ENCODE assay signal across 10 cellular contexts in the genomic region with DNA sequence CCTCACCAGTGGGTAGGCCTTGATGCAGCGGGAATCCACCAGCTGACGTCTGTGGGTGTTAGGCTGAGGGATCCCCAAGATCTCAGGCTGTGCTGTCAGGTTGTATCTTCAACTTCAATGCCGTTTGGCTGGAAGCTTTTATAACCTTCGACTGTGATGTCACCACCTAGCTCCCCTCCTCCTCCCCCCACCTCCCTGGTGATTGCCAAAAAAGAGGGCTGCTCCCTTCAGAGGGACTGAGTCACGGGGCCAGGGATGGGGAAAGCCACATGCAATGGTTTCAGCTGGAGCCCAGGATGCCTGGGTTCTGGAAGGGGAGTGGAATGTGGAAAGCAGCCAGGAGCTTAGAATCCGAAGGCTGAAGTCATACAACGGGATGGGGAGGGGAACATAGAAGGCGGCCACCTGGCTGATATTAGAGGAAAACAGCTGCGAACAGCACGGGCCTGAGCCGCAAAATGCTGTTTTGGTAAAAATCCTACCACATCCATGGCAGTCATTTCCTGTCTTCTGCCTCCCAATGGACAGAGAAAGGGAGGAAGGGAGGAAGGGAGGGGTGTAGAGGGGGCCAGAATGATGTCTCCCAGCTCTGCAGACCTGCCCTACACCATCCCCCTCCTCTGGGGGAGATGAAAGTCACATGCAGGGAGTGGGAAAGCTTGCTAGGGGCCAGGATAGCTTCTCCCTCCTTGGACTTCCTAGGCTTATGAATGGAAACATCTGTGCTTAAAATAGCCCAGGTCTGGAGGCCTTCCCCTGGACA. TPM values are rescaled to one million over a fixed set of nuclear protein-coding genes. Genes with fewer than 3 reads are reported as not detected.
DNase-seq lines count a peak whose midpoint lies in the region; ATAC-seq, FAIRE-seq and TF ChIP-seq lines count a peak whose summit lies in the region.
"Had no signal": no experiment of that assay in that cellular context is flagged by ENCODE, and none has a peak within 500 bp of the region (broad histone marks: within the 10 kb centered on the region; RNA-seq: fewer than 3 reads in every experiment).

A gene (minus strand): TSS at position 110 of the 763 bp plus-strand sequence. CDS start 1,022 bp downstream, outside the sequence.

- H3K4me3 ChIP-seq in HEK293 (ENCODE audit: low read depth, low read length) (no peak within 1 kb of the TSS), brain microvascular endothelial cell (ENCODE audit: low read depth, low read length) (no peak within 1 kb of the TSS), kidney (ENCODE audit: low read length in 2 of 2) (peak within 1 kb of the TSS; percentile 32 to 34)

- H3K4me1 ChIP-seq in HEK293 (ENCODE audit: control insufficient read depth, insufficient read depth, low read length) (no peaks in the 10 kb centered on the region), kidney (ENCODE audit: control insufficient read depth in 1 of 2, insufficient read depth in 1 of 2, low read depth in 1 of 2, low read length in 2 of 2) (peaks cover 8 to 9% of the 10 kb centered on the region in 2 donors)

- H3K27ac Mint-ChIP-seq in activated CD4-positive, alpha-beta T cell treated with anti-CD3 and anti-CD28 coated beads for 36 hours: no peak within 1 kb of the TSS
- no peak within 1 kb of the TSS for H3K27ac Mint-ChIP-seq in T-helper 2 cell treated with Interferon-gamma antibody and Interleukin-4, amounts not matched to agents 5 μg/mL and 100 μg/mL, for 36 hours
- H3K27ac Mint-ChIP-seq: activated CD4-positive, alpha-beta T cell treated with anti-CD3 and anti-CD28 coated beads, Interleukin-2, amount 10 ng/mL, durations not matched to agents 24 days and 14 days had no signal

- no peaks in the 10 kb centered on the region for H3K9me3 ChIP-seq in HEK293 (ENCODE audit: control insufficient read depth, insufficient read depth, low read depth, low read length)
- no peaks in the 10 kb centered on the region for H3K9me3 ChIP-seq in kidney (ENCODE audit: control insufficient read depth in 1 of 2, low read length in 2 of 2)

- intact Hi-C loops in kidney (cut with DNase I): loop anchor here (10.0 kb wide), 1 partner anchor 295 kb away; no protein-coding TSS in a partner anchor
- intact Hi-C loops in activated CD4-positive, alpha-beta T cell treated with anti-CD3 and anti-CD28 coated beads for 36 hours (cut with DNase I, micrococcal nuclease): loop anchor here (5.0 to 10.0 kb wide), 4 partner anchors 97 to 688 kb away; a partner anchor contains a TSS

- H3K9me3 Mint-ChIP-seq in activated CD4-positive, alpha-beta T cell treated with anti-CD3 and anti-CD28 coated beads for 36 hours (ENCODE audit: low read depth): no peaks in the 10 kb centered on the region
- no peaks in the 10 kb centered on the region for H3K9me3 Mint-ChIP-seq in T-helper 2 cell treated with Interferon-gamma antibody and Interleukin-4, amounts not matched to agents 5 μg/mL and 100 μg/mL, for 36 hours
- no peaks in the 10 kb centered on the region for H3K9me3 Mint-ChIP-seq in activated T-cell treated with anti-CD3 and anti-CD28 coated beads, Interleukin-2, amount 50 U/mL, for 4 hours
- H3K9me3 Mint-ChIP-seq: activated CD4-positive, alpha-beta T cell treated with anti-CD3 and anti-CD28 coated beads, Interleukin-2, amount 10 ng/mL, durations not matched to agents 24 days and 14 days had no signal

- no peak for ATAC-seq in activated CD4-positive, alpha-beta T cell treated with anti-CD3 and anti-CD28 coated beads for 36 hours
- ATAC-seq in activated T-cell treated with anti-CD3 and anti-CD28 coated beads, Interleukin-2, amount 50 U/mL, for 4 hours: no peak
- ATAC-seq in activated CD4-positive, CD25-positive, alpha-beta regulatory T cell treated with anti-CD3 and anti-CD28 coated beads, Interleukin-2, amount 50 U/mL, for 24 hours: no peak

- TF ChIP-seq CTCF in HEK293 (tag by site-specific recombination; IDR thresholded peaks at IDR 0.05) (no peak), brain microvascular endothelial cell (IDR thresholded peaks at IDR 0.05; ENCODE audit: low read depth, low read length, missing control alignments) (no peak), kidney (IDR thresholded peaks at IDR 0.05; ENCODE audit: borderline replicate concordance, extremely low read depth, insufficient read depth) (no peak)

- H3K9ac ChIP-seq in kidney (ENCODE audit: low read length in 2 of 2): peak within 1 kb of the TSS in 1 of 2 donors; percentile 46

- no peak for FAIRE-seq in kidney (lab: Jason Lieb, UNC)

- peaks cover 19% of the 10 kb centered on the region for H3K36me3 Mint-ChIP-seq in activated CD4-positive, alpha-beta T cell treated with anti-CD3 and anti-CD28 coated beads for 36 hours (ENCODE audit: low read depth)
- H3K36me3 Mint-ChIP-seq in T-helper 2 cell treated with Interferon-gamma antibody and Interleukin-4, amounts not matched to agents 5 μg/mL and 100 μg/mL, for 36 hours (ENCODE audit: low read depth): peaks cover 17% of the 10 kb centered on the region
- H3K36me3 Mint-ChIP-seq in activated T-cell treated with anti-CD3 and anti-CD28 coated beads, Interleukin-2, amount 50 U/mL, for 4 hours (ENCODE audit: insufficient read depth): peaks cover 16% of the 10 kb centered on the region

- H3K27me3 ChIP-seq in brain microvascular endothelial cell (replicated peaks): no peaks in the 10 kb centered on the region

- H3K27me3 Mint-ChIP-seq in activated CD4-positive, alpha-beta T cell treated with anti-CD3 and anti-CD28 coated beads for 36 hours: peaks cover 11% of the 10 kb centered on the region
- H3K27me3 Mint-ChIP-seq in T-helper 2 cell treated with Interferon-gamma antibody and Interleukin-4, amounts not matched to agents 5 μg/mL and 100 μg/mL, for 36 hours (ENCODE audit: low read depth): peaks cover 9% of the 10 kb centered on the region
- peaks cover 4% of the 10 kb centered on the region for H3K27me3 Mint-ChIP-seq in activated T-cell treated with anti-CD3 and anti-CD28 coated beads, Interleukin-2, amount 50 U/mL, for 4 hours (ENCODE audit: low read depth)

- H3K36me3 ChIP-seq in HEK293 (ENCODE audit: control insufficient read depth in 2 of 2, insufficient read depth in 1 of 2, low read length in 2 of 2) (peaks cover 11 to 48% of the 10 kb centered on the region in 2 experiments; a peak in 2 of 3 replicates), brain microvascular endothelial cell (replicated peaks) (peaks cover 31% of the 10 kb centered on the region), kidney (ENCODE audit: control insufficient read depth in 1 of 2, insufficient read depth in 2 of 2, low read length in 2 of 2) (peaks cover 12 to 32% of the 10 kb centered on the region in 2 donors)

- CTCF ChIA-PET in HEK293 (lab: Yijun Ruan, JAX): interaction anchor here (0.5 to 2.3 kb wide), 7 partner anchors 9 to 294 kb away, joined by 3 to 9 read pairs (median 4); no protein-coding TSS in a partner anchor
- CTCF ChIA-PET in activated CD4-positive, alpha-beta T cell treated with anti-CD3 and anti-CD28 coated beads for 36 hours (lab: Charles Lee): interaction anchor here (0.6 to 2.3 kb wide), 7 partner anchors 9 to 295 kb away, joined by 3 to 12 read pairs (median 3); no protein-coding TSS in a partner anchor

- peak; percentile 37 for DNase-seq in brain microvascular endothelial cell
- no peak for DNase-seq in kidney
- DNase-seq in stromal cell of bone marrow (ENCODE audit: low read depth): peak; percentile 94
- DNase-seq in activated CD4-positive, alpha-beta T cell treated with anti-CD3 and anti-CD28 coated beads for 36 hours: no peak
- DNase-seq in T-helper 2 cell treated with Interferon-gamma antibody and Interleukin-4, amounts not matched to agents 5 μg/mL and 100 μg/mL, for 36 hours (ENCODE audit: low spot score): no peak
- DNase-seq in activated T-cell treated with anti-CD3 and anti-CD28 coated beads, Interleukin-2, amount 50 U/mL, for 4 hours: no peak
- DNase-seq: activated CD4-positive, alpha-beta T cell treated with anti-CD3 and anti-CD28 coated beads, Interleukin-2, amount 10 ng/mL, durations not matched to agents 24 days and 14 days; stimulated activated CD4-positive, alpha-beta T cell treated with anti-CD3 and anti-CD28 coated beads, Interleukin-4, amount 100 ng/mL, for 1 hour had no signal

- no peak within 1 kb of the TSS for H3K4me3 Mint-ChIP-seq in activated CD4-positive, alpha-beta T cell treated with anti-CD3 and anti-CD28 coated beads for 36 hours
- H3K4me3 Mint-ChIP-seq in T-helper 2 cell treated with Interferon-gamma antibody and Interleukin-4, amounts not matched to agents 5 μg/mL and 100 μg/mL, for 36 hours: no peak within 1 kb of the TSS
- no peak within 1 kb of the TSS for H3K4me3 Mint-ChIP-seq in activated T-cell treated with anti-CD3 and anti-CD28 coated beads, Interleukin-2, amount 50 U/mL, for 4 hours
- H3K4me3 Mint-ChIP-seq: activated CD4-positive, alpha-beta T cell treated with anti-CD3 and anti-CD28 coated beads, Interleukin-2, amount 10 ng/mL, durations not matched to agents 24 days and 14 days had no signal

- in situ Hi-C loops in brain microvascular endothelial cell (cut with HindIII; ENCODE audit: low pct_ligation_motif_present, low sequenced_read_pairs): no loop called here

- H3K27ac ChIP-seq in HEK293 (ENCODE audit: extremely low read depth, low read depth, low read length) (no peak within 1 kb of the TSS), brain microvascular endothelial cell (no peak within 1 kb of the TSS), kidney (ENCODE audit: low read depth in 2 of 2, low read length in 2 of 2) (no peak within 1 kb of the TSS)

- POLR2A ChIA-PET in HEK293 (lab: Yijun Ruan, JAX): interaction anchor here (0.5 to 2.3 kb wide), 13 partner anchors 8 to 174 kb away, joined by 3 to 15 read pairs (median 4); a partner anchor contains a TSS
- POLR2A ChIA-PET in activated CD4-positive, alpha-beta T cell treated with anti-CD3 and anti-CD28 coated beads for 36 hours (lab: Charles Lee): interaction anchor here (0.5 to 1.1 kb wide), 3 partner anchors 151 to 1743 kb away, joined by 3 to 4 read pairs (median 3); no protein-coding TSS in a partner anchor

- peaks cover under 1% of the 10 kb centered on the region for H3K4me1 Mint-ChIP-seq in activated CD4-positive, alpha-beta T cell treated with anti-CD3 and anti-CD28 coated beads for 36 hours
- peaks cover under 1% of the 10 kb centered on the region for H3K4me1 Mint-ChIP-seq in T-helper 2 cell treated with Interferon-gamma antibody and Interleukin-4, amounts not matched to agents 5 μg/mL and 100 μg/mL, for 36 hours (ENCODE audit: low read depth)
- peaks cover 1% of the 10 kb centered on the region for H3K4me1 Mint-ChIP-seq in activated T-cell treated with anti-CD3 and anti-CD28 coated beads, Interleukin-2, amount 50 U/mL, for 4 hours (ENCODE audit: low read depth)

TF ChIP-seq in HEK293, 187 proteins besides CTCF, POLR2A, EP300 and RAD21 (continues in another document):
- TF ChIP-seq ZNF169 (tag by site-specific recombination; IDR thresholded peaks at IDR 0.05): no peak
- no peak for TF ChIP-seq ZFP37 (tag by site-specific recombination; IDR thresholded peaks at IDR 0.05)
- peak; percentile 44; the same call in 1 of the 2 replicates for TF ChIP-seq ZBTB21 (tag by site-specific recombination; IDR thresholded peaks at IDR 0.05)

RNA-seq across cellular contexts. Expression of the gene that starts here (rescaled TPM):
- total RNA-seq in kidney: 1.2 TPM
- polyA plus RNA-seq in kidney (ENCODE audit: insufficient read depth, low read depth, low replicate concordance): 0.58 TPM
- under 1 TPM in 1 of 2 experiments, not detected in 1; 0.16 TPM for total RNA-seq in activated CD4-positive, alpha-beta T cell treated with anti-CD3 and anti-CD28 coated beads for 36 hours
- under 1 TPM; 0.21 to 0.33 (median 0.30) TPM for total RNA-seq in activated T-cell treated with anti-CD3 and anti-CD28 coated beads, Interleukin-2, amount 50 U/mL, for 4 hours

Comparison
In these comparisons a context has a peak if more than half of its experiments do, and no peak if none do; other contexts are left out.
1. H3K4me3 ChIP-seq: peak in kidney (2 of 2); none in HEK293 (single experiment) and brain microvascular endothelial cell (single experiment).
2. DNase-seq: peak in brain microvascular endothelial cell (single experiment) and stromal cell of bone marrow (single experiment); none in kidney (single experiment), activated CD4-positive, alpha-beta T cell treated with anti-CD3 and anti-CD28 coated beads for 36 hours (single experiment), T-helper 2 cell treated with Interferon-gamma antibody and Interleukin-4, amounts not matched to agents 5 μg/mL and 100 μg/mL, for 36 hours (single experiment) and activated T-cell treated with anti-CD3 and anti-CD28 coated beads, Interleukin-2, amount 50 U/mL, for 4 hours (single experiment).